9 cellular contexts compared by ENCODE assay signal in genomic region chr11:94968334-94968958, GRCh38. TPM values are rescaled to one million over a fixed set of nuclear protein-coding genes. Genes with fewer than 3 reads are reported as not detected.
A peak's percentile ranks its signal among the peaks of the same experiment; 100 is the strongest.
DNase-seq lines count a peak whose midpoint lies in the region; ATAC-seq lines count a peak whose summit lies in the region.
"Had no signal": no experiment of that assay in that cellular context is flagged by ENCODE, and none has a peak within 500 bp of the region (broad histone marks: within the 10 kb centered on the region; RNA-seq: fewer than 3 reads in every experiment).

No MANE protein-coding gene starts in this region.

- ATAC-seq in GM21619 (IDR thresholded peaks at IDR 0.05; ENCODE audit: unreplicated experiment): no peak

- peaks cover 71% of the 10 kb centered on the region for H3K36me3 ChIP-seq in effector memory CD4-positive, alpha-beta T cell (ENCODE audit: control insufficient read depth, insufficient read depth, low read length)

- no peak overlapping the region for H3K4me3 ChIP-seq in effector memory CD4-positive, alpha-beta T cell (ENCODE audit: insufficient read depth, low read depth, low read length, poor library complexity, severe bottlenecking)

- no peak overlapping the region for H3K27ac ChIP-seq in effector memory CD4-positive, alpha-beta T cell (ENCODE audit: insufficient read depth, low read length, poor library complexity, severe bottlenecking)

- DNase-seq in NCI-H1105 treated with DMSO at 0.1 percent for 48 hours (lab: John Stamatoyannopoulos, UW): peak; percentile 34
- DNase-seq in NCI-H1105 (lab: John Stamatoyannopoulos, UW): no peak
- DNase-seq in NCI-H2227 treated with DMSO at 0.1 percent for 48 hours (lab: John Stamatoyannopoulos, UW): peak; percentile 11
- peak; percentile 32 to 34 for DNase-seq in dermis microvascular lymphatic vessel endothelial cell (ENCODE audit: low read depth in 2 of 2)
- peak; percentile 38 for DNase-seq in renal cortical epithelial cell (ENCODE audit: low read depth)
- DNase-seq in GOT3 (lab: John Stamatoyannopoulos, UW): no peak
- no peak for DNase-seq in effector memory CD4-positive, alpha-beta T cell

- H3K27me3 ChIP-seq in effector memory CD4-positive, alpha-beta T cell (replicated peaks; ENCODE audit: control insufficient read depth, insufficient read depth, low read length, poor library complexity, severe bottlenecking): no peaks in the 10 kb centered on the region

- no peaks in the 10 kb centered on the region for H3K9me3 ChIP-seq in effector memory CD4-positive, alpha-beta T cell (ENCODE audit: control insufficient read depth, low read length)

- peaks cover 5% of the 10 kb centered on the region for H3K4me1 ChIP-seq in effector memory CD4-positive, alpha-beta T cell (ENCODE audit: control insufficient read depth, insufficient read depth, low read length, poor library complexity, severe bottlenecking)

RNA-seq across cellular contexts. Expression of gene CWC15, which starts 4.9 kb away (rescaled TPM):
- 23.0 and 27.5 TPM in 2 replicates for total RNA-seq in dermis microvascular lymphatic vessel endothelial cell
- total RNA-seq in renal cortical epithelial cell: 51.3 and 57.1 TPM in 2 replicates

RNA-seq across cellular contexts. Expression of gene KDM4D, which starts 5.1 kb away (rescaled TPM):
- total RNA-seq in dermis microvascular lymphatic vessel endothelial cell: 0.39 and 0.51 TPM in 2 replicates
- total RNA-seq in renal cortical epithelial cell: 0.94 and 1.6 TPM in 2 replicates

RNA-seq across cellular contexts. Expression of gene KDM4E, which starts 56.6 kb away (rescaled TPM):
- not detected in 2 replicates for total RNA-seq in dermis microvascular lymphatic vessel endothelial cell
- not detected in 2 replicates for total RNA-seq in renal cortical epithelial cell
- total RNA-seq: CD4-positive, CD25-positive, alpha-beta regulatory T cell had no signal

Comparison
In these comparisons a context has a peak if more than half of its experiments do, and no peak if none do; other contexts are left out.
1. DNase-seq: peak in NCI-H1105 treated with DMSO at 0.1 percent for 48 hours (single experiment), NCI-H2227 treated with DMSO at 0.1 percent for 48 hours (single experiment), dermis microvascular lymphatic vessel endothelial cell (2 of 2) and renal cortical epithelial cell (single experiment); none in NCI-H1105 (single experiment), GOT3 (single experiment) and effector memory CD4-positive, alpha-beta T cell (0 of 3).